Comparison of ENCODE assay signal across 1 cellular context in the genomic region with DNA sequence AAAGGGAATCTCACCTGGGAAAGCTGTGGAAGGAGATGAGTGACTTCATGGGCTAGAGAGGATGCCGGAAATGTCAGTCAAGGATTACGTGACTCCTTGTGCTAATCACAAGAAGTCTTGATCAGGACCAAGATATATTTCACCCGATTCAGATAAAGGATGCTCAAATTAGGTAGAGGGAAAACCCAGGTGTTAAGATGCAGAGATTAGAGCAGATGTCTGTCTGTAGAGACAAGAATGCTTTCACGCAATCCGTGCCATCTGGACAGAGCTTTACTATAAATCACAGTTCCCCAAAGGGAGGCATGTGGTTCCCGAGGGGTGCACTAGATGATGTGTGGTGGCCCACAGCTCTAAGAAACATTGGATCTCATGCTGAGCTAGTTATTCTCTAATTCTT.
TF ChIP-seq lines count a peak whose summit lies in the region.

No MANE protein-coding gene starts in this region.

TF ChIP-seq in K562, 482 proteins besides CTCF, POLR2A, EP300 and RAD21:
- TF ChIP-seq KLF6 (CRISPR knock-in tag; IDR thresholded peaks at IDR 0.05; ENCODE audit: borderline replicate concordance) (no peak), NFIX (CRISPR knock-in tag; IDR thresholded peaks at IDR 0.05; ENCODE audit: low read depth) (no peak), CBFA2T2 (conservative IDR thresholded peaks at IDR 0.05) (0 out of 2 replicates have a peak, but pooled peaks have one; percentile 8), ATF1 (CRISPR knock-in tag; IDR thresholded peaks at IDR 0.05) (no peak), ATF1 (tag; IDR thresholded peaks at IDR 0.05) (no peak), NELFE (IDR thresholded peaks at IDR 0.05; ENCODE audit: insufficient read depth, insufficient read length) (no peak), KDM1A (IDR thresholded peaks at IDR 0.05) (peak; percentile 68 to 75; a peak in 2 of 4 replicates), CBFA2T3 (IDR thresholded peaks at IDR 0.05) (0 out of 2 replicates have a peak, but pooled peaks have one; percentile 32), MED1 (CRISPR knock-in tag; IDR thresholded peaks at IDR 0.05; ENCODE audit: borderline replicate concordance) (no peak), STAG1 (CRISPR knock-in tag; IDR thresholded peaks at IDR 0.05; ENCODE audit: borderline replicate concordance) (no peak)
TF ChIP-seq in K562: peak in this region for 3.
